ENCODE assay signal across 11 cellular contexts in genomic region chr3:133444071-133444774, GRCh38. TPM values are rescaled to one million over a fixed set of nuclear protein-coding genes. Genes with fewer than 3 reads are reported as not detected.
DNase-seq lines count a peak whose midpoint lies in the region; ATAC-seq and TF ChIP-seq lines count a peak whose summit lies in the region.
"Had no signal": no experiment of that assay in that cellular context is flagged by ENCODE, and none has a peak within 500 bp of the region (broad histone marks: within the 10 kb centered on the region; RNA-seq: fewer than 3 reads in every experiment).

No MANE protein-coding gene starts in this region.

- intact Hi-C loops in psoas muscle (cut with DNase I) = no loop called here

- no peak overlapping the region for H3K4me3 Mint-ChIP-seq in progenitor cell of endocrine pancreas (ENCODE audit: low read depth)
- H3K4me3 Mint-ChIP-seq: central memory CD8-positive, alpha-beta T cell had no signal

- DNase-seq in NCI-H2196 (lab: John Stamatoyannopoulos, UW; ENCODE audit: unreplicated experiment) = peak; percentile 26
- DNase-seq in NCI-H2196 treated with DMSO at 0.1 percent for 48 hours (lab: John Stamatoyannopoulos, UW; ENCODE audit: unreplicated experiment) = no peak
- DNase-seq in NCI-H1436 (lab: John Stamatoyannopoulos, UW) = peak; percentile 93
- DNase-seq in astrocyte of the hippocampus (ENCODE audit: low read depth, low spot score) = peak; percentile 54
- no peak for DNase-seq in progenitor cell of endocrine pancreas (ENCODE audit: low spot score, unreplicated experiment)
- DNase-seq in mesenteric fat pad (ENCODE audit: low spot score) = no peak
- no peak for DNase-seq in activated T-cell treated with anti-CD3 and anti-CD28 coated beads, Interleukin-2, amount 50 U/mL, for 1 hour
- DNase-seq in psoas muscle = no peak

- H3K4me1 Mint-ChIP-seq in progenitor cell of endocrine pancreas (ENCODE audit: low read depth) = peaks cover 39% of the 10 kb centered on the region

- no peaks in the 10 kb centered on the region for H3K27me3 ChIP-seq in psoas muscle (ENCODE audit: insufficient read depth in 3 of 3, low read length in 2 of 3)

- H3K27me3 Mint-ChIP-seq in progenitor cell of endocrine pancreas = no peaks in the 10 kb centered on the region
- H3K27me3 Mint-ChIP-seq: central memory CD8-positive, alpha-beta T cell had no signal

- H3K27ac Mint-ChIP-seq in progenitor cell of endocrine pancreas = peak overlapping the region; percentile 84

- H3K4me1 ChIP-seq in psoas muscle = peaks cover 15% of the 10 kb centered on the region

- WGBS in psoas muscle, 3 donors = 53 to 66% (median 55%) methylated on average over 7 of the region's 7 CpGs

- no peak overlapping the region for H3K27ac ChIP-seq in psoas muscle

- H3K36me3 Mint-ChIP-seq in progenitor cell of endocrine pancreas (ENCODE audit: insufficient read depth) = peaks cover 2% of the 10 kb centered on the region

- H3K9me3 ChIP-seq in psoas muscle = no peaks in the 10 kb centered on the region

- peaks cover 6% of the 10 kb centered on the region for H3K9me3 Mint-ChIP-seq in progenitor cell of endocrine pancreas (ENCODE audit: low read depth)

- no peak for ATAC-seq in psoas muscle

- no peaks in the 10 kb centered on the region for H3K36me3 ChIP-seq in psoas muscle (ENCODE audit: insufficient read depth in 1 of 2, low read depth in 1 of 2)

- H3K4me3 ChIP-seq in psoas muscle = no peak overlapping the region

- TF ChIP-seq CTCF in progenitor cell of endocrine pancreas (IDR thresholded peaks at IDR 0.05; ENCODE audit: unreplicated experiment) (no peak), psoas muscle (IDR thresholded peaks at IDR 0.05) (no peak)

RNA-seq across cellular contexts. Expression of gene BFSP2, which starts 44.4 kb away (rescaled TPM):
- total RNA-seq in progenitor cell of endocrine pancreas = not detected in 2 replicates
- not detected for total RNA-seq in mesenteric fat pad
- total RNA-seq in psoas muscle = not detected
- not detected for polyA plus RNA-seq in psoas muscle
- total RNA-seq: ureter had no signal
- polyA plus RNA-seq: AG04450 had no signal

Comparison
In these comparisons a context has a peak if more than half of its experiments do, and no peak if none do; other contexts are left out.
1. DNase-seq: peak in NCI-H2196 (single experiment), NCI-H1436 (single experiment) and astrocyte of the hippocampus (single experiment); none in NCI-H2196 treated with DMSO at 0.1 percent for 48 hours (single experiment), progenitor cell of endocrine pancreas (single experiment), mesenteric fat pad (single experiment), activated T-cell treated with anti-CD3 and anti-CD28 coated beads, Interleukin-2, amount 50 U/mL, for 1 hour (single experiment) and psoas muscle (0 of 2).